Comparison of ENCODE assay signal across 20 cellular contexts in genomic region chr2:173087214-173087581, GRCh38. TPM values are rescaled to one million over a fixed set of nuclear protein-coding genes. Genes with fewer than 3 reads are reported as not detected.
A peak's percentile ranks its signal among the peaks of the same experiment; 100 is the strongest.
DNase-seq lines count a peak whose midpoint lies in the region; ATAC-seq, FAIRE-seq and TF ChIP-seq lines count a peak whose summit lies in the region.
"Had no signal": no experiment of that assay in that cellular context is flagged by ENCODE, and none has a peak within 500 bp of the region (broad histone marks: within the 10 kb centered on the region; RNA-seq: fewer than 3 reads in every experiment).

No MANE protein-coding gene starts in this region.

- intact Hi-C loops in right lobe of liver (cut with DNase I) (no loop called here), HepG2 (cut with micrococcal nuclease; ENCODE audit: unreplicated experiment) (no loop called here)

- H3K27ac ChIP-seq in right lobe of liver (peak overlapping the region in 2 of 3 donors; percentile 23 to 61), HepG2 (ENCODE audit: extremely low read length, insufficient read depth, low read length) (no peak overlapping the region)

- no peak for TF ChIP-seq CTCF in right lobe of liver (IDR thresholded peaks at IDR 0.05)
- no peak for TF ChIP-seq CTCF in HepG2 (CRISPR knock-in tag; IDR thresholded peaks at IDR 0.05)
- TF ChIP-seq CTCF in fibroblast of mammary gland (conservative IDR thresholded peaks at IDR 0.05; ENCODE audit: control insufficient read depth, insufficient read depth, low read depth, low read length): no peak

- DNase-seq in right lobe of liver (no peak), HepG2 (ENCODE audit: low spot score) (no peak), fibroblast of mammary gland (ENCODE audit: low read depth) (peak; percentile 40), renal cortical epithelial cell (ENCODE audit: low read depth) (peak; percentile 56), H4 (ENCODE audit: low spot score) (no peak), NCI-H82 treated with DMSO at 0.1 percent for 48 hours (lab: John Stamatoyannopoulos, UW; ENCODE audit: unreplicated experiment) (no peak), NCI-H510A (lab: John Stamatoyannopoulos, UW) (no peak), NCI-H146 treated with DMSO at 0.1 percent for 48 hours (lab: John Stamatoyannopoulos, UW; ENCODE audit: unreplicated experiment) (no peak)
- DNase-seq: activated CD4-positive, alpha-beta T cell treated with anti-CD3 and anti-CD28 coated beads for 36 hours; activated T-cell treated with anti-CD3 and anti-CD28 coated beads, Interleukin-2, amount 50 U/mL, for 1 hour; amniotic stem cell; Caco-2; dermis blood vessel endothelial cell; GDM1; mucosa of descending colon; NCI-H2029 treated with DMSO at 0.1 percent for 48 hours; NCI-H526 treated with DMSO at 0.1 percent for 48 hours; posterior cingulate gyrus; stimulated activated CD4-positive, alpha-beta T cell treated with anti-CD3 and anti-CD28 coated beads, Interleukin-1b, Interleukin-23, amount 100 ng/mL, for 48 hours; T-helper 1 cell had no signal

- ATAC-seq in right lobe of liver: peak in 1 of 4 donors; percentile 20
- no peak for ATAC-seq in HepG2
- ATAC-seq: activated CD4-positive, alpha-beta T cell treated with anti-CD3 and anti-CD28 coated beads for 36 hours; mucosa of descending colon had no signal

- no peaks in the 10 kb centered on the region for H4K20me1 ChIP-seq in HepG2 (ENCODE audit: insufficient read depth, low read length)

- H2AFZ ChIP-seq in HepG2 (ENCODE audit: low read length): no peak overlapping the region

- TF ChIP-seq RAD21 in HepG2 (CRISPR knock-in tag; IDR thresholded peaks at IDR 0.05): no peak

- TF ChIP-seq EP300 in HepG2 (IDR thresholded peaks at IDR 0.05; ENCODE audit: low read depth in 2 of 2, low read length in 2 of 2) (no peak), HepG2 (CRISPR knock-in tag; IDR thresholded peaks at IDR 0.05; ENCODE audit: borderline replicate concordance) (no peak)

- no peaks in the 10 kb centered on the region for H3K36me3 ChIP-seq in right lobe of liver
- H3K36me3 ChIP-seq in HepG2 (replicated peaks in 1 of 2; ENCODE audit: control insufficient read depth in 1 of 2, insufficient read depth in 2 of 2, low read length in 2 of 2): peaks cover 0 to 13% of the 10 kb centered on the region in 2 experiments; a peak in 3 of 5 replicates

- in situ Hi-C loops in HepG2 (cut with HindIII; ENCODE audit: extremely low pct_ligation_motif_present, low pct_unique_long_range_greater_than_20kb): no loop called here

- H3K9me3 ChIP-seq in right lobe of liver (no peaks in the 10 kb centered on the region), HepG2 (ENCODE audit: low read length) (no peaks in the 10 kb centered on the region)
- H3K9me3 ChIP-seq: Caco-2, mucosa of descending colon had no signal

- POLR2A ChIA-PET in HepG2 (lab: Yijun Ruan, JAX): no interaction called here

- no peaks in the 10 kb centered on the region for H3K27me3 ChIP-seq in right lobe of liver
- H3K27me3 ChIP-seq in HepG2 (ENCODE audit: control insufficient read depth in 1 of 2, insufficient read depth in 2 of 2, low read length in 2 of 2): no peaks in the 10 kb centered on the region

- H3K9ac ChIP-seq in HepG2 (ENCODE audit: insufficient read depth, low read depth, low read length): no peak overlapping the region

- CTCF ChIA-PET in HepG2 (lab: Yijun Ruan, JAX; ENCODE audit: low intra/inter-chr PET ratio, low total read pairs): no interaction called here

- peaks cover 3% of the 10 kb centered on the region for H3K79me2 ChIP-seq in HepG2 (ENCODE audit: insufficient read depth, low read length)

- TF ChIP-seq POLR2A in right lobe of liver (IDR thresholded peaks at IDR 0.05): no peak
- no peak for TF ChIP-seq POLR2A in HepG2 (IDR thresholded peaks at IDR 0.05; ENCODE audit: insufficient read depth in 1 of 2, low read depth in 2 of 2, low read length in 2 of 2)

- BruUV-seq in HepG2 (replicated peaks; lab: Mats Ljungman, UMichigan): no TSS peak

- no peak overlapping the region for H3K4me2 ChIP-seq in HepG2 (ENCODE audit: low read depth, low read length)

- H3K4me1 ChIP-seq in right lobe of liver: peaks cover 0 to 56% (median 11%) of the 10 kb centered on the region in 4 donors
- H3K4me1 ChIP-seq in HepG2 (ENCODE audit: insufficient read depth, low read length): peaks cover 13% of the 10 kb centered on the region

- WGBS in right lobe of liver (ENCODE audit: insufficient coverage, low coverage, low lambda C conversion rate, missing lambda C conversion rate): 50% methylated on average over 1 of the region's 1 CpG
- WGBS in HepG2 (ENCODE audit: low lambda C conversion rate): 91% methylated on average over 1 of the region's 1 CpG

- no peak for FAIRE-seq in HepG2 (lab: Jason Lieb, UNC)

- no peak overlapping the region for H3K4me3 ChIP-seq in right lobe of liver
- H3K4me3 ChIP-seq in HepG2 (replicated peaks in 1 of 3; ENCODE audit: insufficient read depth in 1 of 3, low read depth in 2 of 3, low read length in 3 of 3): no peak overlapping the region
- H3K4me3 ChIP-seq in fibroblast of mammary gland (ENCODE audit: control insufficient read depth, low read depth, low read length): no peak overlapping the region
- H3K4me3 ChIP-seq: mucosa of descending colon had no signal

TF ChIP-seq in HepG2, 621 proteins besides CTCF, POLR2A, EP300 and RAD21 (continues in another document):
- TF ChIP-seq KLF16 (CRISPR knock-in tag; IDR thresholded peaks at IDR 0.05) (no peak), HMG20A (CRISPR knock-in tag; IDR thresholded peaks at IDR 0.05; ENCODE audit: borderline replicate concordance) (no peak), RCOR2 (CRISPR knock-in tag; IDR thresholded peaks at IDR 0.05) (no peak), HDAC2 (CRISPR knock-in tag; IDR thresholded peaks at IDR 0.05) (no peak), CEBPG (CRISPR knock-in tag; IDR thresholded peaks at IDR 0.05) (no peak), GTF3A (CRISPR knock-in tag; conservative IDR thresholded peaks at IDR 0.05) (no peak), MIXL1 (CRISPR knock-in tag; IDR thresholded peaks at IDR 0.05) (no peak)

RNA-seq across cellular contexts. Expression of gene MAP3K20, which starts 11.6 kb away (rescaled TPM):
- total RNA-seq in right lobe of liver (10 to 100 TPM; 16.0 to 36.8 (median 22.0) TPM), HepG2 (2016; rRNA removed; fragmentation: Illumina TruSeq; extraction: Trizol) (13.5 and 19.8 TPM in 2 replicates), renal cortical epithelial cell (26.4 and 28.5 TPM in 2 replicates)
- 0.91 and 0.97 TPM in 2 replicates for total RNA-seq in HepG2 (2016; cell fraction: cytosol; rRNA removed; fragmentation: Illumina TruSeq; extraction: Trizol; ENCODE audit: low read depth)
- 12.6 and 19.5 TPM in 2 replicates for total RNA-seq in HepG2 (2016; cell fraction: insoluble cytoplasmic fraction; rRNA removed; fragmentation: Illumina TruSeq; extraction: Trizol)
- total RNA-seq in HepG2 (2016; cell fraction: membrane; rRNA removed; fragmentation: Illumina TruSeq; extraction: Trizol): 5.3 and 5.9 TPM in 2 replicates
- 9.5 and 10.6 TPM in 2 replicates for total RNA-seq in HepG2 (2016; cell fraction: nucleus; rRNA removed; fragmentation: Illumina TruSeq; extraction: Trizol)
- 3.8 and 5.2 TPM in 2 replicates for polyA plus RNA-seq in HepG2 (2011; rRNA removed)
- polyA plus RNA-seq in HepG2 (2011; cell fraction: cytosol; rRNA removed): 3.0 and 4.0 TPM in 2 replicates
- 2.1 TPM in 2 replicates for polyA plus RNA-seq in HepG2 (2011; cell fraction: nucleus; rRNA removed)
- polyA plus RNA-seq in HepG2 (2012): 4.8 and 7.8 TPM in 2 replicates
- polyA plus RNA-seq in HepG2 (2016; cell fraction: cytosol; fragmentation: Illumina TruSeq; extraction: Trizol; ENCODE audit: low read depth): 0.62 and 0.82 TPM in 2 replicates
- 13.4 and 14.4 TPM in 2 replicates for polyA plus RNA-seq in HepG2 (2016; cell fraction: insoluble cytoplasmic fraction; fragmentation: Illumina TruSeq; extraction: Trizol; ENCODE audit: low read depth)
- polyA plus RNA-seq in HepG2 (2016; cell fraction: membrane; fragmentation: Illumina TruSeq; extraction: Trizol; ENCODE audit: low read depth): 2.1 and 2.3 TPM in 2 replicates
- polyA plus RNA-seq in HepG2 (2016; cell fraction: nucleus; fragmentation: Illumina TruSeq; extraction: Trizol; ENCODE audit: insufficient read depth, low read depth): 6.9 and 7.5 TPM in 2 replicates
- 6.7 and 16.9 TPM in 2 replicates for polyA minus RNA-seq in HepG2 (2011; rRNA and poly(A)+ RNA removed; ENCODE audit: low replicate concordance)
- 7.5 and 13.8 TPM in 2 replicates for polyA minus RNA-seq in HepG2 (2011; cell fraction: cytosol; rRNA and poly(A)+ RNA removed)
- 12.4 and 13.6 TPM in 2 replicates for polyA minus RNA-seq in HepG2 (2011; cell fraction: nucleus; rRNA and poly(A)+ RNA removed)
- 22.4 and 29.8 TPM in 2 replicates for total RNA-seq in H4 (2014; rRNA removed; shearing (Covaris generic))

Comparison
In these comparisons a context has a peak if more than half of its experiments do, and no peak if none do; other contexts are left out.
1. DNase-seq: peak in fibroblast of mammary gland (single experiment) and renal cortical epithelial cell (single experiment); none in right lobe of liver (0 of 3), HepG2 (single experiment), H4 (single experiment), NCI-H82 treated with DMSO at 0.1 percent for 48 hours (single experiment), NCI-H510A (single experiment) and NCI-H146 treated with DMSO at 0.1 percent for 48 hours (single experiment).